Comparison of ENCODE assay signal across 8 cellular contexts in the genomic region with DNA sequence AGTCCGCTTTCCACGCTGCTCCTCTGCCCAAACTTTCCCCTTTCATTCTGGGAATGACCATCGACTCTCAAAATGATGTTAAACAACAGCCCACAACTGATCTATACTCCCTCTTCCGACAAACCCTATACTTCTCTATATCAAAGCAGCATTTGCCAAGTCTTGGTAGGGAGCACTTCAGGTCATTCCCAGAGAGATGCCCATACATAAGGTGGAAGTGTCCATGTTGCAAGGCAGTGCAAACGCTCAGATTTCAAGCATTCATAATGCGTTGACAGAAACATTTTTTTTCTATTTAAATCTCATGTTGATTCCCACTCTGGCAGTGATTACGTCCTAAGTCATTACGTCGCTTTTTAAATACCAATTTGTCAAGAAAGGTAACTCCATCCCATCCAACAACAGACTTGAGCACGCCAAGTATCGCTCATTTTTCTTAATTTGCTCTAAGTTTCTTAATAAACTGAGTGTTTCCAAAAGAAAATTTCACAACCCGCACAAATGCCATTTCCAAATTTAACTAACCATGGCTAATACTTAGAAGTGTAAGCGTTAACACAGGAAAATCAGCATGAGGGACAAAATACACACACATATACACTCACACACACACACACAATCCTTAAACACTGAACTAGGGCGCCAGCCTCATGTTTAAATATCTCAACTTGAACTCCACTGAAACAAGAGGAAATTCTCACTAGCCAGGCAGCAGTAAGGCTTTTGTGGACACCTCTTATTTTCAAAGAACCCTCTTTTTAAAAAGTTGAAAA. TPM values are rescaled to one million over a fixed set of nuclear protein-coding genes. Genes with fewer than 3 reads are reported as not detected.
DNase-seq lines count a peak whose midpoint lies in the region; ATAC-seq and TF ChIP-seq lines count a peak whose summit lies in the region.

No MANE protein-coding gene starts in this region.

- H3K36me3 ChIP-seq in mesendoderm (ENCODE audit: control insufficient read depth, insufficient read depth, low read length) (no peaks in the 10 kb centered on the region), aorta (ENCODE audit: control insufficient read depth in 1 of 2, insufficient read depth in 2 of 2, low read length in 1 of 2) (no peaks in the 10 kb centered on the region)

- intact Hi-C loops in aorta (cut with DNase I), result loop anchor here (5.0 kb wide), 2 partner anchors 94 to 184 kb away; a partner anchor contains a TSS

- H4K8ac ChIP-seq in mesendoderm (ENCODE audit: low read depth, low read length), result no peak overlapping the region

- peak overlapping the region; percentile 67 for H3K4me2 ChIP-seq in mesendoderm (ENCODE audit: low read length)

- H3K4ac ChIP-seq in mesendoderm (ENCODE audit: low read depth, low read length), result no peak overlapping the region

- H3K9ac ChIP-seq in mesendoderm (ENCODE audit: low read length), result peak overlapping the region; percentile 77

- peaks cover 5% of the 10 kb centered on the region for H3K4me1 ChIP-seq in mesendoderm (ENCODE audit: control insufficient read depth, low read depth, low read length)
- peaks cover 0 to 3% of the 10 kb centered on the region in 2 donors for H3K4me1 ChIP-seq in aorta (ENCODE audit: control insufficient read depth in 1 of 2, insufficient read depth in 2 of 2, low read length in 2 of 2)

- TF ChIP-seq CTCF in C4-2B (conservative IDR thresholded peaks at IDR 0.05), result no peak

- ATAC-seq in GM18870 (IDR thresholded peaks at IDR 0.05; ENCODE audit: unreplicated experiment) (peak; percentile 14), aorta (ENCODE audit: low FRiP score) (no peak)

- no peak overlapping the region for H4K5ac ChIP-seq in mesendoderm (ENCODE audit: low read length)

- no peak overlapping the region for H3K18ac ChIP-seq in mesendoderm (ENCODE audit: low read length)

- no peak overlapping the region for H2BK120ac ChIP-seq in mesendoderm (ENCODE audit: low read depth, low read length)

- no peak overlapping the region for H2BK15ac ChIP-seq in mesendoderm (replicated peaks; ENCODE audit: low read depth)

- no peak overlapping the region for H2BK5ac ChIP-seq in mesendoderm (ENCODE audit: low read length)

- H2AK5ac ChIP-seq in mesendoderm (ENCODE audit: low read length), result peak overlapping the region; percentile 30

- WGBS in mesendoderm (ENCODE audit: extremely low coverage, insufficient coverage, low lambda C conversion rate), result no CpG with 5 or more reads among the region's 14 CpGs
- 25 to 27% methylated on average over 14 of the region's 14 CpGs for WGBS in aorta, 2 donors

- DNase-seq in NCI-H748 (lab: John Stamatoyannopoulos, UW; ENCODE audit: unreplicated experiment), result peak; percentile 47
- peak; percentile 10 for DNase-seq in cerebellum (ENCODE audit: low spot score)
- DNase-seq in mesendoderm, result peak; percentile 5
- no peak for DNase-seq in aorta
- DNase-seq in iPS-NIHi7 (ENCODE audit: extremely low spot score), result no peak
- DNase-seq in COR-L47 (lab: John Stamatoyannopoulos, UW), result no peak

- H3K4me3 ChIP-seq in mesendoderm (ENCODE audit: low read length) (peak overlapping the region; percentile 68), aorta (ENCODE audit: low read length in 2 of 2) (peak overlapping the region; percentile 56 to 69)

- peak overlapping the region; percentile 96 for H3K56ac ChIP-seq in mesendoderm (ENCODE audit: low read length)

- peaks cover 16% of the 10 kb centered on the region for H3K79me2 ChIP-seq in mesendoderm (ENCODE audit: control insufficient read depth, insufficient read depth, low read length)

- H3K27me3 ChIP-seq in mesendoderm (ENCODE audit: insufficient read depth, low read length, poor library complexity) (no peaks in the 10 kb centered on the region), aorta (ENCODE audit: control insufficient read depth in 1 of 2, insufficient read depth in 2 of 2, low read length in 1 of 2) (no peaks in the 10 kb centered on the region)

- H3K27ac ChIP-seq in C4-2B, result peak overlapping the region; percentile 86
- H3K27ac ChIP-seq in mesendoderm (ENCODE audit: low read depth, low read length), result peak overlapping the region; percentile 94
- H3K27ac ChIP-seq in aorta (ENCODE audit: low read depth in 1 of 2, low read length in 2 of 2), result no peak overlapping the region

- no peaks in the 10 kb centered on the region for H3K9me3 ChIP-seq in aorta (ENCODE audit: control insufficient read depth, low read length)

- peak overlapping the region; percentile 59 for H3K23ac ChIP-seq in mesendoderm (ENCODE audit: low read length)

- peaks cover 7% of the 10 kb centered on the region for H3K79me1 ChIP-seq in mesendoderm (ENCODE audit: low read length)

RNA-seq across cellular contexts. Expression of a gene that starts 1.1 kb away (rescaled TPM):
- total RNA-seq in cerebellum (15.1 TPM), aorta (10 to 100 TPM; 11.1 to 13.5 TPM)
- polyA plus RNA-seq in mesendoderm (2013, experiment 1 of 2), result 5.9 TPM
- polyA plus RNA-seq in mesendoderm (2013, experiment 2 of 2), result 5.5 TPM
- 1 to 10 TPM; 1.9 to 3.0 TPM for polyA plus RNA-seq in aorta

Comparison
In these comparisons a context has a peak if more than half of its experiments do, and no peak if none do; other contexts are left out.
1. H3K27ac ChIP-seq: peak in C4-2B (single experiment) and mesendoderm (single experiment); none in aorta (0 of 2).
2. DNase-seq: peak in NCI-H748 (single experiment), cerebellum (single experiment) and mesendoderm (single experiment); none in aorta (0 of 2), iPS-NIHi7 (single experiment) and COR-L47 (single experiment).